3 cellular contexts compared by ENCODE assay signal in genomic region chr4:103002551-103002950, GRCh38.
TF ChIP-seq lines count a peak whose summit lies in the region.

No MANE protein-coding gene starts in this region.

TF ChIP-seq in SK-N-SH, 30 proteins besides CTCF, POLR2A, EP300 and RAD21 (continued from another document):
- TF ChIP-seq REST (IDR thresholded peaks at IDR 0.05; ENCODE audit: low read depth, low read length) (peak; percentile 94), GATA2 (CRISPR knock-in tag; IDR thresholded peaks at IDR 0.05) (no peak)

TF ChIP-seq in H1, 55 proteins besides CTCF, POLR2A, EP300 and RAD21 (continued from another document):
- TF ChIP-seq TBP (IDR thresholded peaks at IDR 0.05; ENCODE audit: low read depth, low read length) = no peak
- TF ChIP-seq SP1 (IDR thresholded peaks at IDR 0.05; ENCODE audit: low read depth, low read length) = no peak
- TF ChIP-seq E2F6 (IDR thresholded peaks at IDR 0.05) = no peak
- TF ChIP-seq CBX8 (IDR thresholded peaks at IDR 0.05; ENCODE audit: borderline replicate concordance, low read depth, low read length) = no peak
- no peak for TF ChIP-seq SIRT6 (IDR thresholded peaks at IDR 0.05; ENCODE audit: low read length)
- TF ChIP-seq KDM4A (IDR thresholded peaks at IDR 0.05; ENCODE audit: low read depth, low read length, severe bottlenecking) = no peak

TF ChIP-seq in HEK293T, 16 proteins besides CTCF, POLR2A, EP300 and RAD21 (continued from another document):
- TF ChIP-seq FOXM1 (IDR thresholded peaks at IDR 0.05; ENCODE audit: borderline replicate concordance) (no peak), FOXK2 (IDR thresholded peaks at IDR 0.05) (no peak), SP1 (IDR thresholded peaks at IDR 0.05) (no peak), BHLHE40 (IDR thresholded peaks at IDR 0.05; ENCODE audit: borderline replicate concordance) (no peak), LEF1 (IDR thresholded peaks at IDR 0.05; ENCODE audit: borderline replicate concordance) (no peak), NFRKB (IDR thresholded peaks at IDR 0.05) (no peak)
